ENCODE assay signal across 26 cellular contexts in the genomic region with DNA sequence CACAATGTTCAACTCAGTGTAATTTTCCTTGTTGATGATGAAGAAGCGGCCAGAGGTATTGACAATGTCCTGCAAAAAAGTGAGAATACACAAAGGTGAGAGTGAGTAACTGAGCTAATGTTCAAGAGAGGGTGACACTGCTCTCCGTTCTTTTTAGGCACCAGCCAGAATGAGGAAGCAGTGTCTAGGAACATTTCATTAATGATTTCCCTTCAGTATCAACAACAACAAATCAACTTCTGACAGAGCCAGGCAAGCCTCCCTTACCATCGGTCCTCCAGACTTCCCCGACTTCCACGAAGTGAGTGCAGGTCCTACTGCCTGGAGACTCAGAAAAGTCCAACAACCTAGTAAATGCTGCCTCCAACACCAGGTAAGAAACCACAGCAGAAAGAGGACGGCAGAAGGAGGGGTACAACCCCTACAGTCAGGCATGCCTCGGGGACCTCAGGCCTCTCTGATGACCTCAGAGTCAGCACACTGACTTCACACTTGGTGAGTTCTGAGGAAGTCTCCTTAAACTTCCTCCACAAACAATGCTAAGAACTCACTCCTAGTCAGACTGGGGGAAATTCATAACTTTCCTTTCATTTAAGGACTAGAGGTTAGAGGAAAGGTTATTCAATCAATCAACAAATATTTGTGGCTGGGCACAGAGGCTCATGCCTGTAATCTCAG.
DNase-seq lines count a peak whose midpoint lies in the region; ATAC-seq, FAIRE-seq and TF ChIP-seq lines count a peak whose summit lies in the region.
"Had no signal": no experiment of that assay in that cellular context is flagged by ENCODE, and none has a peak within 500 bp of the region (broad histone marks: within the 10 kb centered on the region; RNA-seq: fewer than 3 reads in every experiment).

No MANE protein-coding gene starts in this region.

- in situ Hi-C loops in Caki2 (cut with HindIII; ENCODE audit: low pct_unique_long_range_greater_than_20kb, low sequenced_read_pairs) = no loop called here

- no peaks in the 10 kb centered on the region for H3K27me3 Mint-ChIP-seq in activated CD4-positive, alpha-beta T cell treated with anti-CD3 and anti-CD28 coated beads for 36 hours
- no peaks in the 10 kb centered on the region for H3K27me3 Mint-ChIP-seq in effector memory CD8-positive, alpha-beta T cell
- H3K27me3 Mint-ChIP-seq in Caco-2 (ENCODE audit: insufficient read depth, unreplicated experiment) = no peaks in the 10 kb centered on the region
- H3K27me3 Mint-ChIP-seq: B cell; naive thymus-derived CD4-positive, alpha-beta T cell; stimulated activated naive CD8-positive, alpha-beta T cell treated with anti-CD3 and anti-CD28 coated beads, Interleukin-15, Interleukin-2, amounts not matched to agents 100 ng/mL and 50 ng/mL, for 24 hours had no signal

- intact Hi-C loops in activated CD4-positive, alpha-beta T cell treated with anti-CD3 and anti-CD28 coated beads for 36 hours (cut with DNase I, micrococcal nuclease) = no loop called here
- intact Hi-C loops in pancreas (cut with DNase I) = no loop called here
- intact Hi-C loops in Caco-2 (cut with micrococcal nuclease; ENCODE audit: unreplicated experiment) = no loop called here

- H3K4me1 Mint-ChIP-seq in activated CD4-positive, alpha-beta T cell treated with anti-CD3 and anti-CD28 coated beads for 36 hours = peaks cover 18% of the 10 kb centered on the region
- H3K4me1 Mint-ChIP-seq in effector memory CD8-positive, alpha-beta T cell (ENCODE audit: low read depth in 2 of 2) = peaks cover 0 to 2% of the 10 kb centered on the region in 2 donors
- peaks cover 24% of the 10 kb centered on the region for H3K4me1 Mint-ChIP-seq in Caco-2 (ENCODE audit: low read depth, unreplicated experiment)
- H3K4me1 Mint-ChIP-seq: B cell had no signal

- CTCF ChIA-PET in activated CD4-positive, alpha-beta T cell treated with anti-CD3 and anti-CD28 coated beads for 36 hours (lab: Charles Lee) = interaction anchor here (0.8 to 1.1 kb wide), 2 partner anchors 13 to 134 kb away, joined by 3 read pairs; no protein-coding TSS in a partner anchor
- CTCF ChIA-PET in Caco-2 (lab: Charles Lee) = interaction anchor here (1.1 to 1.7 kb wide), 3 partner anchors 10 to 66 kb away, joined by 3 to 6 read pairs (median 4); no protein-coding TSS in a partner anchor

- no peak overlapping the region for H3K4me3 Mint-ChIP-seq in activated CD4-positive, alpha-beta T cell treated with anti-CD3 and anti-CD28 coated beads for 36 hours
- H3K4me3 Mint-ChIP-seq in effector memory CD8-positive, alpha-beta T cell = no peak overlapping the region
- no peak overlapping the region for H3K4me3 Mint-ChIP-seq in Caco-2 (ENCODE audit: unreplicated experiment)
- H3K4me3 Mint-ChIP-seq: B cell; stimulated activated naive CD8-positive, alpha-beta T cell treated with anti-CD3 and anti-CD28 coated beads, Interleukin-15, Interleukin-2, amounts not matched to agents 100 ng/mL and 50 ng/mL, for 24 hours had no signal

- DNase-seq in activated CD4-positive, alpha-beta T cell treated with anti-CD3 and anti-CD28 coated beads for 36 hours = peak; percentile 20
- DNase-seq in activated CD4-positive, alpha-beta T cell treated with anti-CD3 and anti-CD28 coated beads for 48 hours = no peak
- peak; percentile 68 for DNase-seq in Caki2 (ENCODE audit: low read depth)
- no peak for DNase-seq in effector memory CD8-positive, alpha-beta T cell
- no peak for DNase-seq in pancreas
- no peak for DNase-seq in Caco-2
- DNase-seq in dedifferentiated amniotic fluid mesenchymal stem cell (ENCODE audit: extremely low spot score) = no peak
- DNase-seq: activated CD8-positive, alpha-beta memory T cell treated with anti-CD3 and anti-CD28 coated beads for 24 hours; activated effector memory CD4-positive, alpha-beta T cell treated with Interleukin-2 at 50 U/mL for 16 hours; central memory CD4-positive, alpha-beta T cell; EL; gastrocnemius medialis; Karpas-422; mesendoderm; naive thymus-derived CD4-positive, alpha-beta T cell; Peyer's patch; posterior cingulate gyrus; stimulated activated CD4-positive, alpha-beta T cell treated with anti-CD3 and anti-CD28 coated beads, Interleukin-2, amount 100 ng/mL, for 24 hours; T-helper 2 cell; transverse colon had no signal

- BruUV-seq in Caco-2 (replicated peaks; lab: Mats Ljungman, UMichigan) = no TSS peak

- no peak overlapping the region for H3K27ac ChIP-seq in pancreas
- H3K27ac ChIP-seq: gastrocnemius medialis, Peyer's patch had no signal

- H3K27me3 ChIP-seq in pancreas = no peaks in the 10 kb centered on the region
- no peaks in the 10 kb centered on the region for H3K27me3 ChIP-seq in Caco-2 (replicated peaks; ENCODE audit: control insufficient read depth, insufficient read depth, low read length)
- H3K27me3 ChIP-seq: esophagus muscularis mucosa, gastrocnemius medialis, Peyer's patch, transverse colon had no signal

- H3K4me3 ChIP-seq in pancreas (no peak overlapping the region), Caco-2 (ENCODE audit: low read depth, low read length) (no peak overlapping the region)
- H3K4me3 ChIP-seq: esophagus muscularis mucosa, gastrocnemius medialis, Peyer's patch, transverse colon had no signal

- H3K27ac Mint-ChIP-seq in activated CD4-positive, alpha-beta T cell treated with anti-CD3 and anti-CD28 coated beads for 36 hours = peak overlapping the region; percentile 0
- peak overlapping the region; percentile 13 to 50 for H3K27ac Mint-ChIP-seq in effector memory CD8-positive, alpha-beta T cell
- no peak overlapping the region for H3K27ac Mint-ChIP-seq in Caco-2 (ENCODE audit: unreplicated experiment)
- H3K27ac Mint-ChIP-seq: B cell had no signal

- H3K36me3 ChIP-seq in pancreas (peaks cover 0 to 39% (median 12%) of the 10 kb centered on the region in 3 donors), Caco-2 (ENCODE audit: control insufficient read depth, insufficient read depth, low read length) (peaks cover 11% of the 10 kb centered on the region)

- H3K9me3 ChIP-seq in pancreas (no peaks in the 10 kb centered on the region), Caco-2 (no peaks in the 10 kb centered on the region)
- H3K9me3 ChIP-seq: esophagus muscularis mucosa, gastrocnemius medialis, Peyer's patch, transverse colon had no signal

- H3K4me1 ChIP-seq in pancreas (peaks cover 0 to 20% (median 4%) of the 10 kb centered on the region in 3 donors), Caco-2 (peaks cover 30% of the 10 kb centered on the region)

- no peak for TF ChIP-seq CTCF in pancreas (IDR thresholded peaks at IDR 0.05)
- no peak for TF ChIP-seq CTCF in Caco-2 (IDR thresholded peaks at IDR 0.05; ENCODE audit: insufficient read depth in 1 of 2, low read depth in 1 of 2, low read length in 1 of 2, severe bottlenecking in 1 of 2, unreplicated experiment in 1 of 2)

- no peaks in the 10 kb centered on the region for H3K9me3 Mint-ChIP-seq in activated CD4-positive, alpha-beta T cell treated with anti-CD3 and anti-CD28 coated beads for 36 hours (ENCODE audit: low read depth)
- H3K9me3 Mint-ChIP-seq in effector memory CD8-positive, alpha-beta T cell = no peaks in the 10 kb centered on the region
- no peaks in the 10 kb centered on the region for H3K9me3 Mint-ChIP-seq in Caco-2 (ENCODE audit: unreplicated experiment)
- H3K9me3 Mint-ChIP-seq: naive thymus-derived CD4-positive, alpha-beta T cell; stimulated activated naive CD8-positive, alpha-beta T cell treated with anti-CD3 and anti-CD28 coated beads, Interleukin-15, Interleukin-2, amounts not matched to agents 100 ng/mL and 50 ng/mL, for 24 hours had no signal

- ATAC-seq in activated CD4-positive, alpha-beta T cell treated with anti-CD3 and anti-CD28 coated beads for 36 hours = peak; percentile 43
- no peak for ATAC-seq in effector memory CD8-positive, alpha-beta T cell (replicated peaks)
- ATAC-seq in pancreas = peak in 3 of 4 donors; percentile 20 to 27 (median 21)
- no peak for ATAC-seq in GM21381 (IDR thresholded peaks at IDR 0.05; ENCODE audit: unreplicated experiment)
- ATAC-seq: gastrocnemius medialis; HCT116; naive thymus-derived CD4-positive, alpha-beta T cell had no signal

- POLR2A ChIA-PET in activated CD4-positive, alpha-beta T cell treated with anti-CD3 and anti-CD28 coated beads for 36 hours (lab: Charles Lee) = interaction anchor here (1.0 kb wide), 1 partner anchor 62 kb away, joined by 3 read pairs; no protein-coding TSS in a partner anchor
- POLR2A ChIA-PET in Caco-2 (lab: Charles Lee) = no interaction called here

- peaks cover 33% of the 10 kb centered on the region for H3K36me3 Mint-ChIP-seq in activated CD4-positive, alpha-beta T cell treated with anti-CD3 and anti-CD28 coated beads for 36 hours (ENCODE audit: low read depth)
- peaks cover 54% of the 10 kb centered on the region for H3K36me3 Mint-ChIP-seq in effector memory CD8-positive, alpha-beta T cell (ENCODE audit: insufficient read depth)
- peaks cover 31% of the 10 kb centered on the region for H3K36me3 Mint-ChIP-seq in Caco-2 (ENCODE audit: insufficient read depth, unreplicated experiment)

- 64 to 69% methylated on average over 7 of the region's 7 CpGs for WGBS in pancreas, 2 donors

- FAIRE-seq in pancreas (lab: Jason Lieb, UNC) = no peak
- FAIRE-seq: D721Med had no signal

Comparison
In these comparisons a context has a peak if more than half of its experiments do, and no peak if none do; other contexts are left out.
1. DNase-seq: peak in activated CD4-positive, alpha-beta T cell treated with anti-CD3 and anti-CD28 coated beads for 36 hours (single experiment) and Caki2 (single experiment); none in activated CD4-positive, alpha-beta T cell treated with anti-CD3 and anti-CD28 coated beads for 48 hours (single experiment), effector memory CD8-positive, alpha-beta T cell (0 of 3), pancreas (0 of 6), Caco-2 (0 of 2) and dedifferentiated amniotic fluid mesenchymal stem cell (single experiment).
2. ATAC-seq: peak in activated CD4-positive, alpha-beta T cell treated with anti-CD3 and anti-CD28 coated beads for 36 hours (single experiment) and pancreas (3 of 4); none in effector memory CD8-positive, alpha-beta T cell (single experiment) and GM21381 (single experiment).